ENCODE assay signal across 1 cellular context in the genomic region with DNA sequence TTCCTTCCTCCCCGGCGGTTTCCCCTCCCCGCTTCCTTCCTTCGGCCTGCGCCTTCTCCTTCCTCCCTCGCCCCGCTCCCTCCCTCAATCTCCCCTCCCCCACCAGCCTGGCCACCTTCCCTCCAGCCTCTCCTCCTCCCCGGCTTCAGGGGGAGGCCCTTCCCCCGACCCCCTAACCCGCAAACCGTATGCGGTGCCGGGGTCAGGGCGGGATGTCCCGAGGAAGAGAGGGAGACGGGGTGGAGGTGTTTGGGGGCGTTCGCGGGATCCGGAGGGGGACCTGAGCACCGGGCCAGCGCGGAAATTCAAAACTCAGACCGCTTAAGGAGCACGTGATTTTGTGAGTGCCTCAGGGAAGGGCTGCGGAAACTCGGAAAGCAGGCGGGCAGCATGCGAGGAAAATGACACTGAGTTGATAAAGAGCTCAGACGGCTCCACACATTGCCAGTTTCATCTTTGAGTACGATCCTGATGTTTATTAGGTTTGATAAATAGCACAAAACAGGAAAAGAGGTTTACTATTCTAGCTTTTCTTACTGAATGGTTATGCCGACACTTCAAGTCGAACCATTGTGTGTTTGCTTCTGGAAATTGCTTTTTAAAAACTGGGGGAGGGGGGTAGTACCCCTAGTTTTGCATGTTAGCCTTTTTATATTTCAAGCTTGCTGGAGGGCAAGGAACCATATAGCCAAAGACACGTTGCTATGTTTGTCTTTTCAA.
TF ChIP-seq lines count a peak whose summit lies in the region.

No MANE protein-coding gene starts in this region.

TF ChIP-seq in K562, 482 proteins besides CTCF, POLR2A, EP300 and RAD21 (continued from another document and continues in another):
- TF ChIP-seq, protein P1, sequence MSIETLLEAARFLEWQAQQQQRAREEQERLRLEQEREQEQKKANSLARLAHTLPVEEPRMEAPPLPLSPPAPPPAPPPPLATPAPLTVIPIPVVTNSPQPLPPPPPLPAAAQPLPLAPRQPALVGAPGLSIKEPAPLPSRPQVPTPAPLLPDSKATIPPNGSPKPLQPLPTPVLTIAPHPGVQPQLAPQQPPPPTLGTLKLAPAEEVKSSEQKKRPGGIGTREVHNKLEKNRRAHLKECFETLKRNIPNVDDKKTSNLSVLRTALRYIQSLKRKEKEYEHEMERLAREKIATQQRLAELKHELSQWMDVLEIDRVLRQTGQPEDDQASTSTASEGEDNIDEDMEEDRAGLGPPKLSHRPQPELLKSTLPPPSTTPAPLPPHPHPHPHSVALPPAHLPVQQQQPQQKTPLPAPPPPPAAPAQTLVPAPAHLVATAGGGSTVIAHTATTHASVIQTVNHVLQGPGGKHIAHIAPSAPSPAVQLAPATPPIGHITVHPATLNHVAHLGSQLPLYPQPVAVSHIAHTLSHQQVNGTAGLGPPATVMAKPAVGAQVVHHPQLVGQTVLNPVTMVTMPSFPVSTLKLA (conservative IDR thresholded peaks at IDR 0.05) = peak; percentile 85 to 94
- TF ChIP-seq PURB (CRISPR knock-in tag; IDR thresholded peaks at IDR 0.05; ENCODE audit: low read depth) = no peak
- no peak for TF ChIP-seq ZNF583 (CRISPR knock-in tag; IDR thresholded peaks at IDR 0.05)
- TF ChIP-seq, protein P2, sequence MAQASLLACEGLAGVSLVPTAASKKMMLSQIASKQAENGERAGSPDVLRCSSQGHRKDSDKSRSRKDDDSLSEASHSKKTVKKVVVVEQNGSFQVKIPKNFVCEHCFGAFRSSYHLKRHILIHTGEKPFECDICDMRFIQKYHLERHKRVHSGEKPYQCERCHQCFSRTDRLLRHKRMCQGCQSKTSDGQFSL (CRISPR knock-in tag; IDR thresholded peaks at IDR 0.05) = no peak
- TF ChIP-seq, protein P2 (tag; IDR thresholded peaks at IDR 0.05) = no peak
- TF ChIP-seq NR2C2 (CRISPR knock-in tag; IDR thresholded peaks at IDR 0.05) = no peak
- TF ChIP-seq NR2C2 (tag; IDR thresholded peaks at IDR 0.05) = no peak; the same call in 1 of the 2 replicates
- TF ChIP-seq FIP1L1 (IDR thresholded peaks at IDR 0.05; ENCODE audit: low read depth, low read length, poor library complexity, severe bottlenecking) = no peak
- peak; percentile 31 for TF ChIP-seq PHF20 (IDR thresholded peaks at IDR 0.05; ENCODE audit: partially characterized antibody)
- no peak for TF ChIP-seq DDX20 (tag; IDR thresholded peaks at IDR 0.05; ENCODE audit: low read depth)
- no peak for TF ChIP-seq ZHX1 (conservative IDR thresholded peaks at IDR 0.05; ENCODE audit: low read length)
- TF ChIP-seq ZNF3 (CRISPR knock-in tag; IDR thresholded peaks at IDR 0.05) = no peak
- no peak for TF ChIP-seq NR4A1 (CRISPR knock-in tag; IDR thresholded peaks at IDR 0.05)
- no peak for TF ChIP-seq NR4A1 (tag; IDR thresholded peaks at IDR 0.05)
- TF ChIP-seq ADNP (tag; IDR thresholded peaks at IDR 0.05) = no peak
- no peak for TF ChIP-seq ZBTB1 (CRISPR knock-in tag; IDR thresholded peaks at IDR 0.05; ENCODE audit: borderline replicate concordance, low read depth)
- peak; percentile 87 for TF ChIP-seq USF1 (CRISPR knock-in tag; IDR thresholded peaks at IDR 0.05)
- no peak for TF ChIP-seq ID3 (CRISPR knock-in tag; IDR thresholded peaks at IDR 0.05)
- no peak for TF ChIP-seq ID3 (tag; IDR thresholded peaks at IDR 0.05)
- TF ChIP-seq ZNF24 (IDR thresholded peaks at IDR 0.05) = no peak
- TF ChIP-seq HDGF (IDR thresholded peaks at IDR 0.05) = no peak
- TF ChIP-seq XRCC5 (IDR thresholded peaks at IDR 0.05; ENCODE audit: low read depth, low read length) = no peak
- TF ChIP-seq EGR1 (conservative IDR thresholded peaks at IDR 0.05) = peak; percentile 56
- no peak for TF ChIP-seq ZC3H11A (IDR thresholded peaks at IDR 0.05; ENCODE audit: low read depth, low read length)
- TF ChIP-seq JUNB (CRISPR knock-in tag; conservative IDR thresholded peaks at IDR 0.05) = no peak
- TF ChIP-seq HMG20B (CRISPR knock-in tag; IDR thresholded peaks at IDR 0.05) = no peak
- no peak for TF ChIP-seq CBX3 (IDR thresholded peaks at IDR 0.05; ENCODE audit: borderline replicate concordance in 1 of 2, low read length in 2 of 2)
- TF ChIP-seq LEF1 (IDR thresholded peaks at IDR 0.05) = peak; percentile 81
- no peak for TF ChIP-seq KLF13 (tag; IDR thresholded peaks at IDR 0.05; ENCODE audit: borderline replicate concordance, low read depth)
- TF ChIP-seq ZFP36 (IDR thresholded peaks at IDR 0.05; ENCODE audit: low read depth, low read length, partially characterized antibody) = no peak
- TF ChIP-seq HBP1 (CRISPR knock-in tag; IDR thresholded peaks at IDR 0.05) = no peak
- TF ChIP-seq ZNF408 (CRISPR knock-in tag; IDR thresholded peaks at IDR 0.05; ENCODE audit: low read depth) = no peak
- TF ChIP-seq SOX6 (IDR thresholded peaks at IDR 0.05) = 0 out of 2 replicates have a peak, but pooled peaks have one; percentile 12
- no peak for TF ChIP-seq ZNF445 (CRISPR knock-in tag; IDR thresholded peaks at IDR 0.05; ENCODE audit: low read depth)
- TF ChIP-seq TOE1 (IDR thresholded peaks at IDR 0.05; ENCODE audit: borderline replicate concordance) = peak; percentile 92
- no peak for TF ChIP-seq TOE1 (CRISPR knock-in tag; IDR thresholded peaks at IDR 0.05; ENCODE audit: borderline replicate concordance, low read depth)
- no peak for TF ChIP-seq ZNF140 (CRISPR knock-in tag; IDR thresholded peaks at IDR 0.05)
- TF ChIP-seq TCF3 (CRISPR knock-in tag; IDR thresholded peaks at IDR 0.05) = no peak
- TF ChIP-seq MBD2 (IDR thresholded peaks at IDR 0.05; ENCODE audit: borderline replicate concordance, low read depth) = no peak
- no peak for TF ChIP-seq CHD1 (IDR thresholded peaks at IDR 0.05; ENCODE audit: low read length)
- TF ChIP-seq, protein P3, sequence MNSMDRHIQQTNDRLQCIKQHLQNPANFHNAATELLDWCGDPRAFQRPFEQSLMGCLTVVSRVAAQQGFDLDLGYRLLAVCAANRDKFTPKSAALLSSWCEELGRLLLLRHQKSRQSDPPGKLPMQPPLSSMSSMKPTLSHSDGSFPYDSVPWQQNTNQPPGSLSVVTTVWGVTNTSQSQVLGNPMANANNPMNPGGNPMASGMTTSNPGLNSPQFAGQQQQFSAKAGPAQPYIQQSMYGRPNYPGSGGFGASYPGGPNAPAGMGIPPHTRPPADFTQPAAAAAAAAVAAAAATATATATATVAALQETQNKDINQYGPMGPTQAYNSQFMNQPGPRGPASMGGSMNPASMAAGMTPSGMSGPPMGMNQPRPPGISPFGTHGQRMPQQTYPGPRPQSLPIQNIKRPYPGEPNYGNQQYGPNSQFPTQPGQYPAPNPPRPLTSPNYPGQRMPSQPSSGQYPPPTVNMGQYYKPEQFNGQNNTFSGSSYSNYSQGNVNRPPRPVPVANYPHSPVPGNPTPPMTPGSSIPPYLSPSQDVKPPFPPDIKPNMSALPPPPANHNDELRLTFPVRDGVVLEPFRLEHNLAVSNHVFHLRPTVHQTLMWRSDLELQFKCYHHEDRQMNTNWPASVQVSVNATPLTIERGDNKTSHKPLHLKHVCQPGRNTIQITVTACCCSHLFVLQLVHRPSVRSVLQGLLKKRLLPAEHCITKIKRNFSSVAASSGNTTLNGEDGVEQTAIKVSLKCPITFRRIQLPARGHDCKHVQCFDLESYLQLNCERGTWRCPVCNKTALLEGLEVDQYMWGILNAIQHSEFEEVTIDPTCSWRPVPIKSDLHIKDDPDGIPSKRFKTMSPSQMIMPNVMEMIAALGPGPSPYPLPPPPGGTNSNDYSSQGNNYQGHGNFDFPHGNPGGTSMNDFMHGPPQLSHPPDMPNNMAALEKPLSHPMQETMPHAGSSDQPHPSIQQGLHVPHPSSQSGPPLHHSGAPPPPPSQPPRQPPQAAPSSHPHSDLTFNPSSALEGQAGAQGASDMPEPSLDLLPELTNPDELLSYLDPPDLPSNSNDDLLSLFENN (IDR thresholded peaks at IDR 0.05; ENCODE audit: low read depth in 2 of 2, low read length in 2 of 2) = no peak
- no peak for TF ChIP-seq FUS (optimal IDR thresholded peaks at IDR 0.05; ENCODE audit: low read depth, low read length)
- TF ChIP-seq EHMT2 (IDR thresholded peaks at IDR 0.05) = no peak
- TF ChIP-seq CREB1 (IDR thresholded peaks at IDR 0.05) = no peak
- no peak for TF ChIP-seq CREB1 (CRISPR knock-in tag; IDR thresholded peaks at IDR 0.05)
- TF ChIP-seq SMAD1 (IDR thresholded peaks at IDR 0.05; ENCODE audit: low read depth, low read length, partially characterized antibody) = no peak
- no peak for TF ChIP-seq SRSF1 (IDR thresholded peaks at IDR 0.05; ENCODE audit: low read depth, low read length)
- TF ChIP-seq, protein P4, sequence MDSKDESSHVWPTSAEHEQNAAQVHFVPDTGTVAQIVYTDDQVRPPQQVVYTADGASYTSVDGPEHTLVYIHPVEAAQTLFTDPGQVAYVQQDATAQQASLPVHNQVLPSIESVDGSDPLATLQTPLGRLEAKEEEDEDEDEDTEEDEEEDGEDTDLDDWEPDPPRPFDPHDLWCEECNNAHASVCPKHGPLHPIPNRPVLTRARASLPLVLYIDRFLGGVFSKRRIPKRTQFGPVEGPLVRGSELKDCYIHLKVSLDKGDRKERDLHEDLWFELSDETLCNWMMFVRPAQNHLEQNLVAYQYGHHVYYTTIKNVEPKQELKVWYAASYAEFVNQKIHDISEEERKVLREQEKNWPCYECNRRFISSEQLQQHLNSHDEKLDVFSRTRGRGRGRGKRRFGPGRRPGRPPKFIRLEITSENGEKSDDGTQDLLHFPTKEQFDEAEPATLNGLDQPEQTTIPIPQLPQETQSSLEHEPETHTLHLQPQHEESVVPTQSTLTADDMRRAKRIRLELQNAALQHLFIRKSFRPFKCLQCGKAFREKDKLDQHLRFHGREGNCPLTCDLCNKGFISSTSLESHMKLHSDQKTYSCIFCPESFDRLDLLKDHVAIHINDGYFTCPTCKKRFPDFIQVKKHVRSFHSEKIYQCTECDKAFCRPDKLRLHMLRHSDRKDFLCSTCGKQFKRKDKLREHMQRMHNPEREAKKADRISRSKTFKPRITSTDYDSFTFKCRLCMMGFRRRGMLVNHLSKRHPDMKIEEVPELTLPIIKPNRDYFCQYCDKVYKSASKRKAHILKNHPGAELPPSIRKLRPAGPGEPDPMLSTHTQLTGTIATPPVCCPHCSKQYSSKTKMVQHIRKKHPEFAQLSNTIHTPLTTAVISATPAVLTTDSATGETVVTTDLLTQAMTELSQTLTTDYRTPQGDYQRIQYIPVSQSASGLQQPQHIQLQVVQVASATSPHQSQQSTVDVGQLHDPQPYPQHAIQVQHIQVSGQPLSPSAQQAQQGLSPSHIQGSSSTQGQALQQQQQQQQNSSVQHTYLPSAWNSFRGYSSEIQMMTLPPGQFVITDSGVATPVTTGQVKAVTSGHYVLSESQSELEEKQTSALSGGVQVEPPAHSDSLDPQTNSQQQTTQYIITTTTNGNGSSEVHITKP (IDR thresholded peaks at IDR 0.05; ENCODE audit: partially characterized antibody) = peak; percentile 63
- TF ChIP-seq, protein P5, sequence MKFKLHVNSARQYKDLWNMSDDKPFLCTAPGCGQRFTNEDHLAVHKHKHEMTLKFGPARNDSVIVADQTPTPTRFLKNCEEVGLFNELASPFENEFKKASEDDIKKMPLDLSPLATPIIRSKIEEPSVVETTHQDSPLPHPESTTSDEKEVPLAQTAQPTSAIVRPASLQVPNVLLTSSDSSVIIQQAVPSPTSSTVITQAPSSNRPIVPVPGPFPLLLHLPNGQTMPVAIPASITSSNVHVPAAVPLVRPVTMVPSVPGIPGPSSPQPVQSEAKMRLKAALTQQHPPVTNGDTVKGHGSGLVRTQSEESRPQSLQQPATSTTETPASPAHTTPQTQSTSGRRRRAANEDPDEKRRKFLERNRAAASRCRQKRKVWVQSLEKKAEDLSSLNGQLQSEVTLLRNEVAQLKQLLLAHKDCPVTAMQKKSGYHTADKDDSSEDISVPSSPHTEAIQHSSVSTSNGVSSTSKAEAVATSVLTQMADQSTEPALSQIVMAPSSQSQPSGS (CRISPR knock-in tag; IDR thresholded peaks at IDR 0.05) = no peak
- TF ChIP-seq CAMTA2 (CRISPR knock-in tag; conservative IDR thresholded peaks at IDR 0.05) = no peak
